In genomic region chr4:130309221-130309620, GRCh38 we compare ENCODE assay signal across 25 cellular contexts.
"Had no signal": no experiment of that assay in that cellular context is flagged by ENCODE, and none has a peak within 500 bp of the region (broad histone marks: within the 10 kb centered on the region; RNA-seq: fewer than 3 reads in every experiment).

No MANE protein-coding gene starts in this region.

- H3K4me3 ChIP-seq: colonic mucosa, coronary artery, dorsolateral prefrontal cortex, esophagus muscularis mucosa, esophagus squamous epithelium, gastrocnemius medialis, gastroesophageal sphincter, heart left ventricle, heart right ventricle had no signal

- H3K4me1 ChIP-seq: colonic mucosa, esophagus muscularis mucosa, esophagus squamous epithelium, foreskin keratinocyte, gastrocnemius medialis, gastroesophageal sphincter, heart left ventricle, heart right ventricle had no signal

- DNase-seq: colonic mucosa; cortex of kidney; dermis blood vessel endothelial cell; dorsolateral prefrontal cortex; effector CD4-positive, alpha-beta T cell; effector CD8-positive, alpha-beta T cell; effector memory CD4-positive, alpha-beta T cell; effector memory CD8-positive, alpha-beta T cell; endodermal cell; erythroblast; esophagus squamous epithelium; foreskin fibroblast; foreskin keratinocyte; foreskin melanocyte; gastrocnemius medialis; glutamatergic neuron; head of caudate nucleus; heart left ventricle; heart right ventricle had no signal

- H3K27me3 ChIP-seq: colonic mucosa, dorsolateral prefrontal cortex, esophagus muscularis mucosa, esophagus squamous epithelium, foreskin keratinocyte, gastrocnemius medialis, gastroesophageal sphincter, heart left ventricle, heart right ventricle had no signal

- H3K4me3 Mint-ChIP-seq: dendritic cell treated with granulocyte-macrophage colony-stimulating factor and Interleukin-4, amounts not matched to agents 40 ng/mL and 50 ng/mL, for 4 days; effector memory CD8-positive, alpha-beta T cell; endodermal cell had no signal

- H3K36me3 ChIP-seq: colonic mucosa, esophagus muscularis mucosa, esophagus squamous epithelium, gastrocnemius medialis, gastroesophageal sphincter, heart left ventricle, heart right ventricle had no signal

- H3K4me1 Mint-ChIP-seq: endodermal cell had no signal

- H3K27ac ChIP-seq: colonic mucosa, coronary artery, dorsolateral prefrontal cortex, epithelial cell of prostate, esophagus muscularis mucosa, esophagus squamous epithelium, foreskin keratinocyte, gastrocnemius medialis, gastroesophageal sphincter, heart left ventricle, heart right ventricle had no signal

- H3K27me3 Mint-ChIP-seq: dendritic cell treated with granulocyte-macrophage colony-stimulating factor and Interleukin-4, amounts not matched to agents 40 ng/mL and 50 ng/mL, for 4 days; effector memory CD8-positive, alpha-beta T cell had no signal

- H3K9me3 Mint-ChIP-seq: dendritic cell treated with granulocyte-macrophage colony-stimulating factor and Interleukin-4, amounts not matched to agents 40 ng/mL and 50 ng/mL, for 4 days; effector memory CD8-positive, alpha-beta T cell had no signal

- H3K27ac Mint-ChIP-seq: dendritic cell treated with granulocyte-macrophage colony-stimulating factor and Interleukin-4, amounts not matched to agents 40 ng/mL and 50 ng/mL, for 4 days; effector memory CD8-positive, alpha-beta T cell; endodermal cell had no signal

- ATAC-seq: effector memory CD8-positive, alpha-beta T cell; esophagus mucosa; foreskin keratinocyte; gastrocnemius medialis; gastroesophageal sphincter; heart left ventricle; heart right ventricle had no signal

- H3K9me3 ChIP-seq: colonic mucosa, esophagus muscularis mucosa, gastrocnemius medialis, gastroesophageal sphincter, heart left ventricle had no signal
